ENCODE assay signal across 21 cellular contexts in the genomic region with DNA sequence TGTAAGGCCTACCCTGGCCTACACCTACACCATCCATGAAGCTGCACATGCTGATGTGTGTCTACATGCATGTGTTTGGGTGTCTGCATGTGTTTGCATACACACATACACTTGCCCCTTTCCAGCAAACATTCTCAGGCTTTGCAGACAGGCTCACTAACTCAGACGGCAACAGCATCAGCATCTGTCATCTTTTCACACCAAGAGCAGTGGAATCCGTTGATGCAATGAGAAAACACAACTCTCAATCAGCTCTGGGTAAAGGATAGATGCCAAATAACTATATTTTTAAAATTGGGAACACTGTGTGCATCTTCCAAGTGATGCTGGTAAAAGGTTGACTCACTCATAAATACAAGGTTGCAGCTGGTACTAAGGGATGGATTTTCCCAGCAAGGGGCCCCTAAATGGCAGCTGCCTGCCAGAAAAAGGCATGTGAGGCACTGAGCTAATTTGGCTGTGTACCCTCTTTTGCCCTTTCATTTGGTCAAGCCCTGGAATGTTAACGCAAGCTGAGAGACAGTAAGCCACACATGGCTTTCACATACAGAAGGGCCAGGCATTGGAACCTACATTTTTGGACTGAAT.
"Had no signal": no experiment of that assay in that cellular context is flagged by ENCODE, and none has a peak within 500 bp of the region (broad histone marks: within the 10 kb centered on the region; RNA-seq: fewer than 3 reads in every experiment).

No MANE protein-coding gene starts in this region.

- H3K4me3 Mint-ChIP-seq: central memory CD8-positive, alpha-beta T cell; dendritic cell treated with granulocyte-macrophage colony-stimulating factor and Interleukin-4, amounts not matched to agents 40 ng/mL and 50 ng/mL, for 4 days; T-helper 2 cell treated with Interferon-gamma antibody and Interleukin-4, amounts not matched to agents 5 μg/mL and 100 μg/mL, for 36 hours had no signal

- H3K36me3 ChIP-seq: adrenal gland, gastroesophageal sphincter, heart right ventricle, lower lobe of right lung, pancreas, upper lobe of left lung had no signal

- H3K9me3 Mint-ChIP-seq: T-helper 2 cell treated with Interferon-gamma antibody and Interleukin-4, amounts not matched to agents 5 μg/mL and 100 μg/mL, for 36 hours had no signal

- FAIRE-seq: islet of Langerhans, pancreas, small intestine had no signal

- H3K9me3 ChIP-seq: adrenal gland, body of pancreas, gastroesophageal sphincter, heart right ventricle, lower lobe of right lung, pancreas, upper lobe of left lung had no signal

- H3K27me3 Mint-ChIP-seq: central memory CD8-positive, alpha-beta T cell; dendritic cell treated with granulocyte-macrophage colony-stimulating factor and Interleukin-4, amounts not matched to agents 40 ng/mL and 50 ng/mL, for 4 days had no signal

- H3K4me3 ChIP-seq: adrenal gland, body of pancreas, gastroesophageal sphincter, heart right ventricle, lower lobe of right lung, pancreas, upper lobe of left lung had no signal

- H3K27ac ChIP-seq: adrenal gland, body of pancreas, epithelial cell of prostate, gastroesophageal sphincter, heart right ventricle, lower lobe of right lung, pancreas, upper lobe of left lung had no signal

- DNase-seq: activated CD4-positive, alpha-beta T cell treated with anti-CD3 and anti-CD28 coated beads, Interleukin-2, amount 50 U/mL, for 4 hours; activated CD4-positive, CD25-positive, alpha-beta regulatory T cell treated with anti-CD3 and anti-CD28 coated beads, Interleukin-2, amount 50 U/mL, for 72 hours; activated naive CD4-positive, alpha-beta T cell treated with anti-CD3 and anti-CD28 coated beads, Interleukin-2, amount 50 U/mL, for 16 hours; activated T-cell treated with anti-CD3 and anti-CD28 coated beads for 4 hours; adrenal gland; body of pancreas; heart right ventricle; left colon; lower lobe of right lung; pancreas; small intestine; stimulated activated CD4-positive, alpha-beta T cell treated with anti-CD3 and anti-CD28 coated beads, Interleukin-4, amount 100 ng/mL, for 4 hours; stimulated activated CD8-positive, alpha-beta memory T cell treated with anti-CD3 and anti-CD28 coated beads, Interleukin-4, amount 100 ng/mL, for 48 hours; stimulated activated naive CD4-positive, alpha-beta T cell treated with Interleukin-2 at 50 U/mL for 16 hours; upper lobe of left lung had no signal

- H3K27ac Mint-ChIP-seq: dendritic cell treated with granulocyte-macrophage colony-stimulating factor and Interleukin-4, amounts not matched to agents 40 ng/mL and 50 ng/mL, for 4 days; T-helper 2 cell treated with Interferon-gamma antibody and Interleukin-4, amounts not matched to agents 5 μg/mL and 100 μg/mL, for 36 hours had no signal

- H3K4me1 Mint-ChIP-seq: central memory CD8-positive, alpha-beta T cell had no signal

- H3K4me1 ChIP-seq: adrenal gland, body of pancreas, gastroesophageal sphincter, heart right ventricle, lower lobe of right lung, pancreas, upper lobe of left lung had no signal

- H3K27me3 ChIP-seq: adrenal gland, body of pancreas, gastroesophageal sphincter, heart right ventricle, pancreas, upper lobe of left lung had no signal
